In the genomic region with DNA sequence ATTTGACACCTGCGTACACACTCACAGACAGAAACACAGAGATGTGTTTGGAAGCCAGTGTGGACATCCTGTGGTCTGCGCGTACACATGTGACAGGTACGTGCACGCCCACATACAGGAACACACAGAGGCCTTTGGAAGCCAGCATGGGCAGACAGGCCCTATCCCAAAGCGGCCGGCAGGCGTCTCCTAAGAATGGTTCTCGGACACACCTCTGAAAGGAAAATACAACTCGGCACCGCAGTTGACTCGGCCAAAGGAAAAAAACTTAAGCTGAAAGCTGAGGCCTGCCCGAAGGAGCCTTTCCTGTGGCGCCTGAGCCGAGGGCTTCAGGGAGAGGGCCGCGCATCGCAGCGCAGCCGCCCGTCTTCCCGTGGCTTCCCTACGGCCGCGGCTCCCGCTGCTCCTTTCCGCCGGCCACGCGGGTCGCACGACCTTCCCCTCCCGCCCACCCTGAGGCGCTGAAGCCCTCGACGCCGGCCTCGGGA, we compare ENCODE assay signal across 8 cellular contexts. TPM values are rescaled to one million over a fixed set of nuclear protein-coding genes. Genes with fewer than 3 reads are reported as not detected.
DNase-seq lines count a peak whose midpoint lies in the region; ATAC-seq and TF ChIP-seq lines count a peak whose summit lies in the region.

No MANE protein-coding gene starts in this region.

- H3K36me3 Mint-ChIP-seq in activated T-cell treated with anti-CD3 and anti-CD28 coated beads, Interleukin-2, amount 50 U/mL, for 72 hours (ENCODE audit: insufficient read depth in 2 of 2): peaks cover 3% of the 10 kb centered on the region in 2 donors
- H3K36me3 Mint-ChIP-seq in neural progenitor cell: peaks cover 48% of the 10 kb centered on the region

- peak; percentile 66 for TF ChIP-seq CTCF in AG09309 (IDR thresholded peaks at IDR 0.05; ENCODE audit: control insufficient read depth, insufficient read depth, low read depth, low read length, missing control alignments)
- peak; percentile 30 for TF ChIP-seq CTCF in PC-3 (conservative IDR thresholded peaks at IDR 0.05; ENCODE audit: low read depth, low read length)
- TF ChIP-seq CTCF in fibroblast of the aortic adventitia (IDR thresholded peaks at IDR 0.05; ENCODE audit: insufficient read depth, low read length): peak; percentile 80
- TF ChIP-seq CTCF in neural progenitor cell (IDR thresholded peaks at IDR 0.05): peak; percentile 50
- TF ChIP-seq CTCF in tibial artery (IDR thresholded peaks at IDR 0.05): peak in 1 of 2 experiments; percentile 15

- H3K9me3 ChIP-seq in PC-3 (ENCODE audit: low read length) (no peaks in the 10 kb centered on the region), neural progenitor cell (ENCODE audit: low read depth) (no peaks in the 10 kb centered on the region), tibial artery (no peaks in the 10 kb centered on the region)

- no peak overlapping the region for H2AFZ ChIP-seq in PC-3 (ENCODE audit: low read length)
- no peak overlapping the region for H2AFZ ChIP-seq in neural progenitor cell (replicated peaks)

- H3K4me3 ChIP-seq in AG09309 (ENCODE audit: control insufficient read depth, low read depth, low read length) (peak overlapping the region; percentile 61), PC-3 (ENCODE audit: low read length) (peak overlapping the region; percentile 93), fibroblast of the aortic adventitia (ENCODE audit: low read depth, low read length) (peak overlapping the region; percentile 82), neural progenitor cell (peak overlapping the region; percentile 91), tibial artery (peak overlapping the region; percentile 73 to 80)

- H3K79me2 ChIP-seq in PC-3 (ENCODE audit: low read length) (peaks cover 66% of the 10 kb centered on the region), neural progenitor cell (ENCODE audit: low read depth) (peaks cover 90% of the 10 kb centered on the region)

- H3K9ac ChIP-seq in PC-3 (ENCODE audit: low read length) (peak overlapping the region; percentile 78; the same call in 1 of the 2 replicates), neural progenitor cell (peak overlapping the region; percentile 24)

- DNase-seq in AG09309 (ENCODE audit: low read depth) (peak; percentile 35), PC-3 (peak; percentile 76), fibroblast of the aortic adventitia (ENCODE audit: low read depth) (peak; percentile 72), neural progenitor cell (ENCODE audit: low spot score) (peak; percentile 81), tibial artery (peak; percentile 28 to 64)
- peak; percentile 49 to 59 for DNase-seq in activated T-cell treated with anti-CD3 and anti-CD28 coated beads, Interleukin-2, amount 50 U/mL, for 72 hours

- H3K9me3 Mint-ChIP-seq in activated T-cell treated with anti-CD3 and anti-CD28 coated beads, Interleukin-2, amount 50 U/mL, for 72 hours: no peaks in the 10 kb centered on the region
- peaks cover 23% of the 10 kb centered on the region for H3K9me3 Mint-ChIP-seq in neural progenitor cell

- peaks cover 7% of the 10 kb centered on the region; the same call in 1 of the 2 replicates for H3K4me1 ChIP-seq in PC-3 (ENCODE audit: insufficient read depth, low read length)
- H3K4me1 ChIP-seq in neural progenitor cell: peaks cover 26% of the 10 kb centered on the region
- peaks cover 0 to 25% (median 12%) of the 10 kb centered on the region in 4 donors for H3K4me1 ChIP-seq in tibial artery

- peak; percentile 23 for ATAC-seq in GM18519 (IDR thresholded peaks at IDR 0.05; ENCODE audit: low FRiP score, unreplicated experiment)
- ATAC-seq in HG03442 (IDR thresholded peaks at IDR 0.05; ENCODE audit: unreplicated experiment): peak; percentile 28
- ATAC-seq in PC-3: peak; percentile 51
- ATAC-seq in activated T-cell treated with anti-CD3 and anti-CD28 coated beads, Interleukin-2, amount 50 U/mL, for 72 hours (replicated peaks in 1 of 2): peak; percentile 12 to 22

- H3K27ac ChIP-seq in PC-3 (ENCODE audit: low read length): no peak overlapping the region
- H3K27ac ChIP-seq in neural progenitor cell: no peak overlapping the region
- H3K27ac ChIP-seq in tibial artery: no peak overlapping the region

- H3K4me3 Mint-ChIP-seq in activated T-cell treated with anti-CD3 and anti-CD28 coated beads, Interleukin-2, amount 50 U/mL, for 72 hours: peak overlapping the region; percentile 62 to 87
- peak overlapping the region; percentile 86 for H3K4me3 Mint-ChIP-seq in neural progenitor cell

- H3F3A ChIP-seq in PC-3 (ENCODE audit: low read length, unreplicated experiment) (no peaks in the 10 kb centered on the region), neural progenitor cell (ENCODE audit: low read depth) (peaks cover 7% of the 10 kb centered on the region)

- H3K27ac Mint-ChIP-seq in activated T-cell treated with anti-CD3 and anti-CD28 coated beads, Interleukin-2, amount 50 U/mL, for 72 hours: peak overlapping the region; percentile 1
- no peak overlapping the region for H3K27ac Mint-ChIP-seq in neural progenitor cell

- no peaks in the 10 kb centered on the region for H3K9me2 ChIP-seq in PC-3 (replicated peaks; ENCODE audit: low read length)

- H3K4me1 Mint-ChIP-seq in activated T-cell treated with anti-CD3 and anti-CD28 coated beads, Interleukin-2, amount 50 U/mL, for 72 hours (ENCODE audit: low read depth): peaks cover 28% of the 10 kb centered on the region
- H3K4me1 Mint-ChIP-seq in neural progenitor cell: peaks cover 26% of the 10 kb centered on the region

- H3K36me3 ChIP-seq in PC-3 (ENCODE audit: low read depth, low read length) (peaks cover 6% of the 10 kb centered on the region; the same call in 1 of the 2 replicates), neural progenitor cell (peaks cover 4% of the 10 kb centered on the region), tibial artery (no peaks in the 10 kb centered on the region)

- POLR2A ChIA-PET in PC-3 (lab: Charles Lee; ENCODE audit: unreplicated experiment): no interaction called here

- no TSS peak for BruUV-seq in PC-3 (replicated peaks; lab: Mats Ljungman, UMichigan)

- H3K27me3 Mint-ChIP-seq in activated T-cell treated with anti-CD3 and anti-CD28 coated beads, Interleukin-2, amount 50 U/mL, for 72 hours (ENCODE audit: low read depth): no peaks in the 10 kb centered on the region
- H3K27me3 Mint-ChIP-seq in neural progenitor cell (ENCODE audit: insufficient read depth, low read depth): no peaks in the 10 kb centered on the region

- peak overlapping the region; percentile 92 for H3K4me2 ChIP-seq in PC-3 (ENCODE audit: low read length)
- peak overlapping the region; percentile 99 for H3K4me2 ChIP-seq in neural progenitor cell

- intact Hi-C loops in PC-3 (cut with micrococcal nuclease): loop anchor here (1.0 to 5.0 kb wide), 3 partner anchors 41 to 144 kb away; a partner anchor contains a TSS
- intact Hi-C loops in tibial artery (cut with DNase I; ENCODE audit: low total_unique reads): loop anchor here (2.0 to 10.0 kb wide), 3 partner anchors 41 to 377 kb away; a partner anchor contains a TSS

- H3K27me3 ChIP-seq in PC-3 (ENCODE audit: low read length) (no peaks in the 10 kb centered on the region), neural progenitor cell (no peaks in the 10 kb centered on the region), tibial artery (no peaks in the 10 kb centered on the region)

- no peaks in the 10 kb centered on the region for H4K20me1 ChIP-seq in PC-3 (ENCODE audit: low read length)
- H4K20me1 ChIP-seq in neural progenitor cell (ENCODE audit: low read depth): peaks cover 20% of the 10 kb centered on the region

- CTCF ChIA-PET in PC-3 (lab: Charles Lee): no interaction called here

RNA-seq across cellular contexts. Expression of a gene that starts 1.4 kb away (rescaled TPM):
- 11.8 and 15.2 TPM in 2 replicates for total RNA-seq in PC-3 (2014; rRNA removed)
- total RNA-seq in activated T-cell treated with anti-CD3 and anti-CD28 coated beads, Interleukin-2, amount 50 U/mL, for 72 hours: 10 to 100 TPM; 17.9 to 20.7 TPM
- total RNA-seq in fibroblast of the aortic adventitia (ENCODE audit: low replicate concordance): 22.0 and 27.8 TPM in 2 replicates
- 49.3 and 78.0 TPM in 2 replicates for total RNA-seq in neural progenitor cell (ENCODE audit: low replicate concordance)

RNA-seq across cellular contexts. Expression of a gene that starts 41.5 kb away (rescaled TPM):
- total RNA-seq in PC-3 (2014; rRNA removed): 51.8 and 77.4 TPM in 2 replicates
- total RNA-seq in activated T-cell treated with anti-CD3 and anti-CD28 coated beads, Interleukin-2, amount 50 U/mL, for 72 hours: 10 to 100 TPM; 44.3 to 46.3 TPM
- 16.8 and 59.7 TPM in 2 replicates for total RNA-seq in fibroblast of the aortic adventitia (ENCODE audit: low replicate concordance)
- total RNA-seq in neural progenitor cell (ENCODE audit: low replicate concordance): 28.9 and 37.2 TPM in 2 replicates
